7 cellular contexts compared by ENCODE assay signal in the genomic region with DNA sequence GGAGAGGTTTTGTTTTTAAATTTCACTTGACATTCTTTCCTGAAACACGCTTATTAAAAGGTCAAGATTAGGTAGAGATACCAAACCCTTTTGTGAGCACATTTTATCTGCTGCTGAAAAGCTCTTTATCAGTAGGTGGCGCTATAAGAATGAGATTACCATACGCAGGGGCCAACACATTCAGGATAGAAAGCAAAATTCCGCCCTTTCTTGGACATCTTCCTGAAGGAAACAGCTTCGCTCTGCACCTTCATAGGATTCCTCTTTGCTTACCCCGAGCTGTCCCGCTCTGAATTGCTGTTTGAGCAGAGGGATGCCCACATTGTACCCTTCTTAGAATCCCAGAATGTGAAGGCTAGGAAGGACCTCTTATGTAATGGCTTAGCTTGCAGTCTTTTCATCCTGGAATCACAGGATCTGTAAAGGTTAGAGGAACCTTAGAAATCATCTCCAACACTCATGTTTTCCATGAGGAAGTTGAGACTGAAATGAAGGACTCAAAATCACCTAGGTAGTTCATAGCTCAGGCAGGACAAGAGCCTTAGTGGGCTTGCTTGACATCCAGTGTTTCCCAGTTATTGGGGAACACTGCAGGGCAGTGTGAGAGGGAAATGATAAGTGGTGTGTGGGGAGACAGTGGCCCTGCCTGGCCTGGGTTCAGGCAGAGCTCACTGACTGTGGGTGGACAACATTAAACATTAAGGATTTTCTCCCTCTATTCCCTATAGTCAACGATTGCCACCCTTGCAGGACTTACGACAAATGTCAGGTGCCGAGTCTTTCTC. TPM values are rescaled to one million over a fixed set of nuclear protein-coding genes. Genes with fewer than 3 reads are reported as not detected.
DNase-seq lines count a peak whose midpoint lies in the region; ATAC-seq, FAIRE-seq and TF ChIP-seq lines count a peak whose summit lies in the region.

No MANE protein-coding gene starts in this region.

- no peaks in the 10 kb centered on the region for H4K20me1 ChIP-seq in OCI-LY1 (ENCODE audit: insufficient read depth, low read length)

- no peaks in the 10 kb centered on the region for H3K79me2 ChIP-seq in OCI-LY1 (ENCODE audit: insufficient read depth, low read length)

- TF ChIP-seq CTCF in OCI-LY1 (IDR thresholded peaks at IDR 0.05; ENCODE audit: low read length) (peak; percentile 61), bronchial epithelial cell (IDR thresholded peaks at IDR 0.05; ENCODE audit: insufficient read depth, low read length, severe bottlenecking) (peak; percentile 66), thoracic aorta (IDR thresholded peaks at IDR 0.05) (peak; percentile 66)

- no peaks in the 10 kb centered on the region for H3K27me3 ChIP-seq in OCI-LY1 (ENCODE audit: insufficient read depth, low read length)
- H3K27me3 ChIP-seq in bronchial epithelial cell (ENCODE audit: control insufficient read depth, insufficient read depth, low read length) = no peaks in the 10 kb centered on the region
- no peaks in the 10 kb centered on the region for H3K27me3 ChIP-seq in thoracic aorta (replicated peaks; ENCODE audit: insufficient read depth)

- H3K9ac ChIP-seq in OCI-LY1 (ENCODE audit: low read length) = no peak overlapping the region

- H3K9me2 ChIP-seq in OCI-LY1 (ENCODE audit: low read depth, low read length) = no peaks in the 10 kb centered on the region

- no peaks in the 10 kb centered on the region for H3K4me1 ChIP-seq in OCI-LY1 (ENCODE audit: insufficient read depth, low read length, severe bottlenecking)
- H3K4me1 ChIP-seq in thoracic aorta (ENCODE audit: control insufficient read depth in 1 of 2, low read depth in 2 of 2) = no peaks in the 10 kb centered on the region

- H3K36me3 ChIP-seq in OCI-LY1 (ENCODE audit: insufficient read depth, low read length) (no peaks in the 10 kb centered on the region), bronchial epithelial cell (ENCODE audit: control insufficient read depth, insufficient read depth, low read length) (no peaks in the 10 kb centered on the region), thoracic aorta (no peaks in the 10 kb centered on the region)

- no peak overlapping the region for H2AFZ ChIP-seq in OCI-LY1 (ENCODE audit: low read length)

- no peak overlapping the region for H3K27ac ChIP-seq in OCI-LY1 (ENCODE audit: low read depth, low read length, poor library complexity, severe bottlenecking)
- H3K27ac ChIP-seq in thoracic aorta = no peak overlapping the region

- DNase-seq in EL (peak; percentile 66), KG1 (lab: John Stamatoyannopoulos, UW) (peak; percentile 17), bronchial epithelial cell (ENCODE audit: low read depth) (peak; percentile 65), thoracic aorta (ENCODE audit: low spot score) (no peak)

- H3K9me3 ChIP-seq in OCI-LY1 (ENCODE audit: low read length) (no peaks in the 10 kb centered on the region), thoracic aorta (no peaks in the 10 kb centered on the region)

- FAIRE-seq in bronchial epithelial cell (lab: Jason Lieb, UNC) (no peak), islet of Langerhans (lab: Jason Lieb, UNC) (peak; percentile 99)

- no peak overlapping the region for H3K4me2 ChIP-seq in OCI-LY1 (ENCODE audit: low read length)

- no peaks in the 10 kb centered on the region for H3F3A ChIP-seq in OCI-LY1 (ENCODE audit: insufficient read depth, low read length)

- H3K4me3 ChIP-seq in OCI-LY1 (ENCODE audit: low read depth, low read length, poor library complexity, severe bottlenecking) = no peak overlapping the region
- H3K4me3 ChIP-seq in bronchial epithelial cell (ENCODE audit: low read depth, low read length) = no peak overlapping the region
- no peak overlapping the region for H3K4me3 ChIP-seq in thoracic aorta

- ATAC-seq in thoracic aorta (ENCODE audit: insufficient number of reproducible peaks, low FRiP score, low read depth) = no peak
- no peak for ATAC-seq in GM18907 (IDR thresholded peaks at IDR 0.05; ENCODE audit: unreplicated experiment)

RNA-seq across cellular contexts. Expression of a gene that starts 38.7 kb away (rescaled TPM):
- total RNA-seq in bronchial epithelial cell (10.8 and 18.1 TPM in 2 replicates), thoracic aorta (10 to 100 TPM; 24.8 to 40.6 TPM)
